14 cellular contexts compared by ENCODE assay signal in the genomic region with DNA sequence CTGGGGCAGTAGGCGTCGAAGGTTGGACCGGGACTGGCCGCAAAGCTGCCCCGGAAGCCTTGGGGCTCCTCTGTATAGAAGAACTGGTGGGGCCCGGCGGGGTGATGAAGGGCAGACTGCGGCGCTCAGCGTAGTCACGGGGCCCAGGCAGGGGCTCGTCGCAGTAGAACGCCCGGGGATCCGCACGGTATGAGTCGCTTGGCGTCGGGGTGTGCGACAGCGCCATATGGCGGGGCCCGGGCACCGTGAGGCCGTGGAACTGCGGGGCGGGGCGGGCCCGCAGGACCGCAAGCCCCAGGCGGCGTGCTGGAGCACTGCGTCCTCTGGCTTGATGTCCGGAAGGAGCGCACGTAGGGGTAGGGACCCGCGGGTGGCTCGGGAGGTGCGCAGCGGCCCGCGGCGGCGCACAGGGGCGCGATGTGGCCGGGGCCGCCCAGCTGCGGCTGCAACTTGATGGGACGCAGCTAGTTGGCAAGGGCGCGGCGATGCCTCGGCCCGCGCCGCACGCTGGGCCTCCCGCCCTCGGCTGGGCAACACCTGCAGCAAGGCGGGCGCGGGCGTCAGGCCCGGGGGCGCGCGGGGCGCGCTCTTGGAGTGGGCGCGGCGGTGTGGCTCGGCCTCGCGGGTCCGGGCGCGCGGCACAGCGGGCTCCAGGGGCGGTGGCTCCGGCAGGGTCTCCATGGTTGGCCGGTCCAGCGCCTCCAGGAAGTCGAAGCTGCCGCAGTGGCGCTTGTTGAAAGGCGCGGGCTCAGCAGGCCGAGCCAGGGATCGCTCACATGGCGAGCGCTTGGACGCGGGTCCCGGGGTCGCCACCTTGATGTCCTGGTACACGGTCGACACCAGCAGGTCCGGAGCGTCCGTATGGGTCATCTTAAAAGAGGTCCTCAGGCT.
"Had no signal": no experiment of that assay in that cellular context is flagged by ENCODE, and none has a peak within 500 bp of the region (broad histone marks: within the 10 kb centered on the region; RNA-seq: fewer than 3 reads in every experiment).

No MANE protein-coding gene starts in this region.

- H3K36me3 ChIP-seq: cardiac muscle cell, esophagus squamous epithelium, left lung, neutrophil, thoracic aorta had no signal

- H3K4me1 ChIP-seq: esophagus squamous epithelium, left lung had no signal

- H3K4me3 ChIP-seq: cardiac muscle cell, esophagus squamous epithelium, left lung, SK-N-MC, smooth muscle cell, thoracic aorta had no signal

- H3K27ac ChIP-seq: cardiac muscle cell, esophagus squamous epithelium, left lung, neutrophil, SK-N-MC, thoracic aorta had no signal

- H3K9me3 ChIP-seq: neutrophil, thoracic aorta had no signal

- H3K4me2 ChIP-seq: smooth muscle cell had no signal

- DNase-seq: activated naive CD4-positive, alpha-beta T cell treated with anti-CD3 and anti-CD28 coated beads, Interleukin-2, amount 50 U/mL, for 16 hours; activated T-cell treated with anti-CD3 and anti-CD28 coated beads, Interleukin-2, amount 50 U/mL, for 1 hour; esophagus squamous epithelium; left lung; mammary epithelial cell; naive thymus-derived CD8-positive, alpha-beta T cell; right cardiac atrium; stimulated activated naive CD8-positive, alpha-beta T cell treated with anti-CD3 and anti-CD28 coated beads, Interleukin-15, amount 100 ng/mL, for 72 hours; T-helper 9 cell had no signal

- H3K27me3 ChIP-seq: cardiac muscle cell, neutrophil had no signal
